Comparison of ENCODE assay signal across 8 cellular contexts in the genomic region with DNA sequence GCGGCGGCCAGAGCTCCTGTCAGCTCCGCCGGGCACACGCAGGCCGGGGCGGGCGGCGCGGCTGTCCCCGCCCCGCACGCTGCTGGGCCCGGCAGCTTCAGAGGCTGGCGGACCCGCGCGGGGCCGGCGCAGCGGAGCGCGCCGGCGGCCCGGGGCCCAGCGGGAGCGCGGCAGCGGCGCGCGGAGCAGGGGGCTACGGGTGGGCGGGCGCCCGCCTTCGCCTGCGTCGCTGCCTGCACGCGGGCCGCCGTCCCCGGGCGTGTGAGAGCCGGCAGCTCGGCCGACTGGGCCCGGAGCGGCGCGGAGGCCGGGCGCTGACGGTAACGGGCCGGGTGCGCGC. TPM values are rescaled to one million over a fixed set of nuclear protein-coding genes. Genes with fewer than 3 reads are reported as not detected.
A peak's percentile ranks its signal among the peaks of the same experiment; 100 is the strongest.
DNase-seq lines count a peak whose midpoint lies in the region; ATAC-seq, FAIRE-seq and TF ChIP-seq lines count a peak whose summit lies in the region.

No MANE protein-coding gene starts in this region.

- H3K36me3 Mint-ChIP-seq in stimulated activated effector memory CD8-positive, alpha-beta T cell treated with anti-CD3 and anti-CD28 coated beads, Interleukin-12 subunit alpha, Interleukin-12 subunit beta, amount 100 ng/mL, for 72 hours: peaks cover 50% of the 10 kb centered on the region

- no peaks in the 10 kb centered on the region for H3K9me3 Mint-ChIP-seq in stimulated activated effector memory CD8-positive, alpha-beta T cell treated with anti-CD3 and anti-CD28 coated beads, Interleukin-12 subunit alpha, Interleukin-12 subunit beta, amount 100 ng/mL, for 72 hours

- peaks cover 40% of the 10 kb centered on the region for H3K4me1 Mint-ChIP-seq in stimulated activated effector memory CD8-positive, alpha-beta T cell treated with anti-CD3 and anti-CD28 coated beads, Interleukin-12 subunit alpha, Interleukin-12 subunit beta, amount 100 ng/mL, for 72 hours

- DNase-seq in NCI-H1092 treated with DMSO at 0.1 percent for 48 hours (lab: John Stamatoyannopoulos, UW) (peak; percentile 32), NCI-H1092 (lab: John Stamatoyannopoulos, UW) (no peak), RWPE1 (ENCODE audit: low spot score) (no peak), fibroblast of peridontal ligament (ENCODE audit: extremely low read depth) (peak; percentile 4), SK-N-DZ (ENCODE audit: low spot score) (no peak), GM12891 (ENCODE audit: insufficient read length, low spot score) (no peak), SIG-M5 treated with dmso at 0.1 percent for 504 hours (lab: John Stamatoyannopoulos, UW; ENCODE audit: unreplicated experiment) (no peak)
- no peak for DNase-seq in stimulated activated effector memory CD8-positive, alpha-beta T cell treated with anti-CD3 and anti-CD28 coated beads, Interleukin-12 subunit alpha, Interleukin-12 subunit beta, amount 100 ng/mL, for 72 hours (ENCODE audit: low spot score in 2 of 2)

- no peak for ATAC-seq in stimulated activated effector memory CD8-positive, alpha-beta T cell treated with anti-CD3 and anti-CD28 coated beads, Interleukin-12 subunit alpha, Interleukin-12 subunit beta, amount 100 ng/mL, for 72 hours

- TF ChIP-seq POLR2A in GM12891 (IDR thresholded peaks at IDR 0.05; ENCODE audit: low read depth, low read length): no peak

- H3K27ac Mint-ChIP-seq in stimulated activated effector memory CD8-positive, alpha-beta T cell treated with anti-CD3 and anti-CD28 coated beads, Interleukin-12 subunit alpha, Interleukin-12 subunit beta, amount 100 ng/mL, for 72 hours: peak overlapping the region; percentile 82

- no peak for FAIRE-seq in GM12891 (lab: Jason Lieb, UNC)

- H3K4me3 Mint-ChIP-seq in stimulated activated effector memory CD8-positive, alpha-beta T cell treated with anti-CD3 and anti-CD28 coated beads, Interleukin-12 subunit alpha, Interleukin-12 subunit beta, amount 100 ng/mL, for 72 hours: peak overlapping the region; percentile 89

- peak overlapping the region; percentile 84 for H3K27ac ChIP-seq in RWPE1

- CTCF ChIA-PET in RWPE1 (lab: Yijun Ruan, JAX): interaction anchor here (0.5 to 2.8 kb wide), 7 partner anchors 17 to 651 kb away, joined by 3 to 10 read pairs (median 4); partner anchors contain the start of gene UNC45A

- TF ChIP-seq CTCF in RWPE1 (conservative IDR thresholded peaks at IDR 0.05; ENCODE audit: low read depth): no peak

- POLR2A ChIA-PET in RWPE1 (lab: Yijun Ruan, JAX; ENCODE audit: low non-redundant PET): no interaction called here

TF ChIP-seq in GM12891, 5 proteins besides CTCF, POLR2A, EP300 and RAD21:
- no peak for TF ChIP-seq TAF1 (IDR thresholded peaks at IDR 0.05; ENCODE audit: low read depth, low read length)
TF ChIP-seq in GM12891: peak in this region for 0.

RNA-seq across cellular contexts. Expression of gene MAN2A2, which starts 0.5 kb away (rescaled TPM):
- 8.3 and 8.6 TPM in 2 replicates for polyA plus RNA-seq in SK-N-DZ (2014; cell fraction: cytosol; rRNA removed)
- 88.2 and 151 TPM in 2 replicates for polyA plus RNA-seq in SK-N-DZ (2014; cell fraction: nucleus; rRNA removed)
- polyA plus RNA-seq in GM12891 (2012; ENCODE audit: low read depth, missing spikeins): 43.2 TPM

RNA-seq across cellular contexts. Expression of gene FES, which starts 18.3 kb away (rescaled TPM):
- polyA plus RNA-seq in SK-N-DZ (2014; cell fraction: cytosol; rRNA removed): 4.5 and 5.1 TPM in 2 replicates
- polyA plus RNA-seq in SK-N-DZ (2014; cell fraction: nucleus; rRNA removed): 4.8 and 13.5 TPM in 2 replicates
- 9.3 TPM for polyA plus RNA-seq in GM12891 (2012; ENCODE audit: low read depth, missing spikeins)

RNA-seq across cellular contexts. Expression of gene HDDC3, which starts 29.7 kb away (rescaled TPM):
- polyA plus RNA-seq in SK-N-DZ (2014; cell fraction: cytosol; rRNA removed): 25.1 and 25.3 TPM in 2 replicates
- 17.6 and 23.1 TPM in 2 replicates for polyA plus RNA-seq in SK-N-DZ (2014; cell fraction: nucleus; rRNA removed)
- 16.1 TPM for polyA plus RNA-seq in GM12891 (2012; ENCODE audit: low read depth, missing spikeins)

RNA-seq across cellular contexts. Expression of gene UNC45A, which starts 32.5 kb away (rescaled TPM):
- polyA plus RNA-seq in SK-N-DZ (2014; cell fraction: cytosol; rRNA removed): 32.5 and 38.0 TPM in 2 replicates
- 70.6 and 74.9 TPM in 2 replicates for polyA plus RNA-seq in SK-N-DZ (2014; cell fraction: nucleus; rRNA removed)
- 29.4 TPM for polyA plus RNA-seq in GM12891 (2012; ENCODE audit: low read depth, missing spikeins)

RNA-seq across cellular contexts. Expression of gene FURIN, which starts 34.2 kb away (rescaled TPM):
- 6.1 and 6.3 TPM in 2 replicates for polyA plus RNA-seq in SK-N-DZ (2014; cell fraction: cytosol; rRNA removed)
- polyA plus RNA-seq in SK-N-DZ (2014; cell fraction: nucleus; rRNA removed): 5.4 and 10.3 TPM in 2 replicates
- 28.0 TPM for polyA plus RNA-seq in GM12891 (2012; ENCODE audit: low read depth, missing spikeins)

Comparison
In these comparisons a context has a peak if more than half of its experiments do, and no peak if none do; other contexts are left out.
1. DNase-seq: peak in NCI-H1092 treated with DMSO at 0.1 percent for 48 hours (single experiment) and fibroblast of peridontal ligament (single experiment); none in NCI-H1092 (single experiment), RWPE1 (single experiment), stimulated activated effector memory CD8-positive, alpha-beta T cell treated with anti-CD3 and anti-CD28 coated beads, Interleukin-12 subunit alpha, Interleukin-12 subunit beta, amount 100 ng/mL, for 72 hours (0 of 2), SK-N-DZ (single experiment), GM12891 (single experiment) and SIG-M5 treated with dmso at 0.1 percent for 504 hours (single experiment).